ENCODE assay signal across 39 cellular contexts in the genomic region with DNA sequence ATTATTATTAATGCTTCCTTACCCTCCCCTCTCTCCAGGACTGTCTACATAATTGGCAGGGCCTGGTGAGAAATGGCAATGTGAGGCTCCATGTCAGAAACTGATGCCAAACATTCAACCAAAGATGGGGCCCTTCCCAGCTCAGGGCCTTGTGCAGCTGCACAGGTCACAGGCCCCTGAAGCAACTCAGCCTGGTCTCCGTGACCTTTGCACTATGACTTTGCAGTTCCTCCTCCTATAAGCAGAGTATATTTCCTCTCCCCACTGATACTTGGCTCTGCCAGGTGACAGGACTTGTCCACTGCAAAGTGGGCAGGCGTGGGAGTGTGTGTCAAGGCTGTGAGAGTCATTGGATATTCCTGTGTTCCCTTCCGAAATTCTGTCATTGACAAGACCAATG.
"Had no signal": no experiment of that assay in that cellular context is flagged by ENCODE, and none has a peak within 500 bp of the region (broad histone marks: within the 10 kb centered on the region; RNA-seq: fewer than 3 reads in every experiment).

No MANE protein-coding gene starts in this region.

- H3K27me3 Mint-ChIP-seq: activated CD4-positive, alpha-beta T cell treated with anti-CD3 and anti-CD28 coated beads, Interleukin-2, amount 10 ng/mL, durations not matched to agents 7 days and 5 days; activated CD8-positive, alpha-beta memory T cell treated with anti-CD3 and anti-CD28 coated beads, Interleukin-2, amount 10 ng/mL, durations not matched to agents 7 days and 5 days; activated naive CD4-positive, alpha-beta T cell treated with anti-CD3 and anti-CD28 coated beads, Interleukin-2, amount 50 U/mL, for 24 hours; brain had no signal

- H3K36me3 ChIP-seq: adrenal gland, cardiac muscle cell, WERI-Rb-1 had no signal

- FAIRE-seq: bronchial epithelial cell had no signal

- ATAC-seq: activated CD4-positive, alpha-beta T cell treated with anti-CD3 and anti-CD28 coated beads for 36 hours; activated CD4-positive, CD25-positive, alpha-beta regulatory T cell treated with anti-CD3 and anti-CD28 coated beads, Interleukin-2, amount 50 U/mL, for 24 hours; activated CD8-positive, alpha-beta memory T cell treated with anti-CD3 and anti-CD28 coated beads, Interleukin-2, amount 10 ng/mL, durations not matched to agents 7 days and 5 days; activated CD8-positive, alpha-beta T cell treated with anti-CD3 and anti-CD28 coated beads, Interleukin-2, amount 10 ng/mL, durations not matched to agents 7 days and 5 days; activated T-cell treated with anti-CD3 and anti-CD28 coated beads, Interleukin-2, amount 50 U/mL, for 4 hours; activated T-cell treated with anti-CD3 and anti-CD28 coated beads, Interleukin-2, amount 50 U/mL, for 72 hours; activated T-helper 17 cell treated with anti-CD3 and anti-CD28 coated beads, Interleukin-2, amount 50 U/mL, for 72 hours; WTC11 had no signal

- H3K27ac ChIP-seq: adrenal gland, cardiac muscle cell, WERI-Rb-1 had no signal

- H3K27me3 ChIP-seq: adrenal gland, cardiac muscle cell had no signal

- H3K4me3 ChIP-seq: adrenal gland, cardiac muscle cell had no signal

- H3K4me1 Mint-ChIP-seq: activated CD4-positive, alpha-beta memory T cell treated with anti-CD3 and anti-CD28 coated beads, Interleukin-2, amount 10 ng/mL, durations not matched to agents 7 days and 5 days; activated CD4-positive, alpha-beta T cell treated with anti-CD3 and anti-CD28 coated beads for 36 hours; activated CD4-positive, alpha-beta T cell treated with anti-CD3 and anti-CD28 coated beads, Interleukin-2, amount 10 ng/mL, durations not matched to agents 7 days and 5 days; activated CD8-positive, alpha-beta memory T cell treated with anti-CD3 and anti-CD28 coated beads, Interleukin-2, amount 10 ng/mL, durations not matched to agents 7 days and 5 days; activated naive CD4-positive, alpha-beta T cell treated with anti-CD3 and anti-CD28 coated beads, Interleukin-2, amount 10 ng/mL, durations not matched to agents 7 days and 5 days; activated naive CD4-positive, alpha-beta T cell treated with anti-CD3 and anti-CD28 coated beads, Interleukin-2, amount 50 U/mL, for 24 hours; activated naive CD8-positive, alpha-beta T cell treated with anti-CD3 and anti-CD28 coated beads, Interleukin-2, amount 10 ng/mL, durations not matched to agents 7 days and 5 days; activated T-helper 17 cell treated with anti-CD3 and anti-CD28 coated beads, Interleukin-2, amount 50 U/mL, for 72 hours; central memory CD8-positive, alpha-beta T cell; WTC11 had no signal

- H3K4me1 ChIP-seq: adrenal gland had no signal

- DNase-seq: activated CD4-positive, alpha-beta memory T cell treated with anti-CD3 and anti-CD28 coated beads, Interleukin-2, amount 10 ng/mL, durations not matched to agents 7 days and 5 days; activated CD4-positive, alpha-beta T cell treated with anti-CD3 and anti-CD28 coated beads for 1 hour; activated CD4-positive, alpha-beta T cell treated with anti-CD3 and anti-CD28 coated beads for 36 hours; activated CD4-positive, alpha-beta T cell treated with anti-CD3 and anti-CD28 coated beads for 48 hours; activated CD4-positive, alpha-beta T cell treated with anti-CD3 and anti-CD28 coated beads, Interleukin-2, amount 10 ng/mL, durations not matched to agents 7 days and 5 days; activated CD4-positive, alpha-beta T cell treated with anti-CD3 and anti-CD28 coated beads, Interleukin-2, amount 50 U/mL, for 48 hours; activated CD4-positive, CD25-positive, alpha-beta regulatory T cell; activated CD8-positive, alpha-beta memory T cell treated with anti-CD3 and anti-CD28 coated beads for 24 hours; activated CD8-positive, alpha-beta memory T cell treated with anti-CD3 and anti-CD28 coated beads, Interleukin-2, amount 10 ng/mL, durations not matched to agents 7 days and 5 days; activated CD8-positive, alpha-beta memory T cell treated with anti-CD3 and anti-CD28 coated beads, Interleukin-2, amount 50 U/mL, for 48 hours; activated CD8-positive, alpha-beta T cell treated with anti-CD3 and anti-CD28 coated beads, Interleukin-2, amount 10 ng/mL, durations not matched to agents 7 days and 5 days; activated effector memory CD4-positive, alpha-beta T cell treated with anti-CD3 and anti-CD28 coated beads, Interleukin-2, amount 50 U/mL, for 16 hours; activated naive CD4-positive, alpha-beta T cell treated with anti-CD3 and anti-CD28 coated beads, Interleukin-2, amount 10 ng/mL, durations not matched to agents 7 days and 5 days; activated naive CD4-positive, alpha-beta T cell treated with Interleukin-2 at 50 U/mL for 16 hours; activated naive CD8-positive, alpha-beta T cell treated with anti-CD3 and anti-CD28 coated beads, Interleukin-2, amount 10 ng/mL, durations not matched to agents 7 days and 5 days; activated T-cell treated with anti-CD3 and anti-CD28 coated beads, Interleukin-2, amount 50 U/mL, for 4 hours; activated T-cell treated with anti-CD3 and anti-CD28 coated beads, Interleukin-2, amount 50 U/mL, for 72 hours; adrenal gland; amniotic stem cell; aorta; caudate nucleus; cerebellar nuclear complex; SW 1271; T-helper 1 cell; T-helper 2 cell; T-helper 9 cell; WERI-Rb-1 had no signal

- H3K27ac Mint-ChIP-seq: activated CD4-positive, alpha-beta memory T cell treated with anti-CD3 and anti-CD28 coated beads, Interleukin-2, amount 10 ng/mL, durations not matched to agents 7 days and 5 days; activated CD4-positive, alpha-beta T cell treated with anti-CD3 and anti-CD28 coated beads for 36 hours; activated CD4-positive, alpha-beta T cell treated with anti-CD3 and anti-CD28 coated beads, Interleukin-2, amount 10 ng/mL, durations not matched to agents 7 days and 5 days; activated CD8-positive, alpha-beta memory T cell treated with anti-CD3 and anti-CD28 coated beads, Interleukin-2, amount 10 ng/mL, durations not matched to agents 7 days and 5 days; activated CD8-positive, alpha-beta T cell treated with anti-CD3 and anti-CD28 coated beads, Interleukin-2, amount 10 ng/mL, durations not matched to agents 7 days and 5 days; activated naive CD4-positive, alpha-beta T cell treated with anti-CD3 and anti-CD28 coated beads, Interleukin-2, amount 10 ng/mL, durations not matched to agents 7 days and 5 days; activated naive CD4-positive, alpha-beta T cell treated with anti-CD3 and anti-CD28 coated beads, Interleukin-2, amount 50 U/mL, for 24 hours; activated naive CD8-positive, alpha-beta T cell; activated T-cell treated with anti-CD3 and anti-CD28 coated beads, Interleukin-2, amount 50 U/mL, for 72 hours; activated T-helper 1 cell treated with anti-CD3 and anti-CD28 coated beads, Interleukin-12 subunit alpha, Interleukin-12 subunit beta, Interleukin-2, Interleukin-4 antibody, amounts not matched to agents 30 ng/mL and 10 ng/mL and 1 ng/mL, durations not matched to agents 14 hours and 24 hours and 36 hours; activated T-helper 17 cell treated with anti-CD3 and anti-CD28 coated beads, Interleukin-2, amount 50 U/mL, for 72 hours; T-helper 1 cell treated with Interleukin-12 subunit alpha and Interleukin-12 subunit beta and Interleukin-4 antibody, amounts not matched to agents 30 μg/mL and 1 μg/mL, for 36 hours; T-helper 2 cell treated with Interferon-gamma antibody and Interleukin-4, amounts not matched to agents 5 μg/mL and 100 μg/mL, for 36 hours; WTC11 had no signal

- H3K4me3 Mint-ChIP-seq: activated CD4-positive, alpha-beta memory T cell treated with anti-CD3 and anti-CD28 coated beads, Interleukin-2, amount 10 ng/mL, durations not matched to agents 7 days and 5 days; activated CD4-positive, alpha-beta T cell treated with anti-CD3 and anti-CD28 coated beads for 36 hours; activated CD4-positive, alpha-beta T cell treated with anti-CD3 and anti-CD28 coated beads, Interleukin-2, amount 10 ng/mL, durations not matched to agents 7 days and 5 days; activated CD8-positive, alpha-beta memory T cell treated with anti-CD3 and anti-CD28 coated beads, Interleukin-2, amount 10 ng/mL, durations not matched to agents 7 days and 5 days; activated CD8-positive, alpha-beta T cell treated with anti-CD3 and anti-CD28 coated beads, Interleukin-2, amount 10 ng/mL, durations not matched to agents 7 days and 5 days; activated naive CD4-positive, alpha-beta T cell treated with anti-CD3 and anti-CD28 coated beads, Interleukin-2, amount 10 ng/mL, durations not matched to agents 7 days and 5 days; activated naive CD4-positive, alpha-beta T cell treated with anti-CD3 and anti-CD28 coated beads, Interleukin-2, amount 50 U/mL, for 24 hours; activated naive CD8-positive, alpha-beta T cell; activated naive CD8-positive, alpha-beta T cell treated with anti-CD3 and anti-CD28 coated beads, Interleukin-2, amount 10 ng/mL, durations not matched to agents 7 days and 5 days; activated T-cell treated with anti-CD3 and anti-CD28 coated beads, Interleukin-2, amount 50 U/mL, for 4 hours; activated T-cell treated with anti-CD3 and anti-CD28 coated beads, Interleukin-2, amount 50 U/mL, for 72 hours; activated T-helper 1 cell treated with anti-CD3 and anti-CD28 coated beads, Interleukin-12 subunit alpha, Interleukin-12 subunit beta, Interleukin-2, Interleukin-4 antibody, amounts not matched to agents 30 ng/mL and 10 ng/mL and 1 ng/mL, durations not matched to agents 14 hours and 24 hours and 36 hours; activated T-helper 17 cell treated with anti-CD3 and anti-CD28 coated beads, Interleukin-2, amount 50 U/mL, for 72 hours; brain; central memory CD8-positive, alpha-beta T cell; T-helper 1 cell treated with Interleukin-12 subunit alpha and Interleukin-12 subunit beta and Interleukin-4 antibody, amounts not matched to agents 30 μg/mL and 1 μg/mL, for 36 hours; T-helper 2 cell treated with Interferon-gamma antibody and Interleukin-4, amounts not matched to agents 5 μg/mL and 100 μg/mL, for 36 hours; WTC11 had no signal

- H3K9me3 Mint-ChIP-seq: activated CD4-positive, alpha-beta memory T cell treated with anti-CD3 and anti-CD28 coated beads, Interleukin-2, amount 10 ng/mL, durations not matched to agents 7 days and 5 days; activated CD4-positive, alpha-beta T cell treated with anti-CD3 and anti-CD28 coated beads, Interleukin-2, amount 10 ng/mL, durations not matched to agents 7 days and 5 days; activated naive CD4-positive, alpha-beta T cell treated with anti-CD3 and anti-CD28 coated beads, Interleukin-2, amount 10 ng/mL, durations not matched to agents 7 days and 5 days; activated naive CD4-positive, alpha-beta T cell treated with anti-CD3 and anti-CD28 coated beads, Interleukin-2, amount 50 U/mL, for 24 hours; activated naive CD8-positive, alpha-beta T cell treated with anti-CD3 and anti-CD28 coated beads, Interleukin-2, amount 10 ng/mL, durations not matched to agents 7 days and 5 days; activated T-cell treated with anti-CD3 and anti-CD28 coated beads, Interleukin-2, amount 50 U/mL, for 4 hours; activated T-cell treated with anti-CD3 and anti-CD28 coated beads, Interleukin-2, amount 50 U/mL, for 72 hours; activated T-helper 1 cell treated with anti-CD3 and anti-CD28 coated beads, Interleukin-12 subunit alpha, Interleukin-12 subunit beta, Interleukin-2, Interleukin-4 antibody, amounts not matched to agents 30 ng/mL and 10 ng/mL and 1 ng/mL, durations not matched to agents 14 hours and 24 hours and 36 hours; activated T-helper 17 cell treated with anti-CD3 and anti-CD28 coated beads, Interleukin-2, amount 50 U/mL, for 72 hours; central memory CD8-positive, alpha-beta T cell; T-helper 1 cell treated with Interleukin-12 subunit alpha and Interleukin-12 subunit beta and Interleukin-4 antibody, amounts not matched to agents 30 μg/mL and 1 μg/mL, for 36 hours; T-helper 2 cell treated with Interferon-gamma antibody and Interleukin-4, amounts not matched to agents 5 μg/mL and 100 μg/mL, for 36 hours had no signal

- H3K9me3 ChIP-seq: adrenal gland had no signal

- H3K36me3 Mint-ChIP-seq: activated CD8-positive, alpha-beta memory T cell treated with anti-CD3 and anti-CD28 coated beads, Interleukin-2, amount 10 ng/mL, durations not matched to agents 7 days and 5 days; activated naive CD4-positive, alpha-beta T cell treated with anti-CD3 and anti-CD28 coated beads, Interleukin-2, amount 10 ng/mL, durations not matched to agents 7 days and 5 days; activated naive CD4-positive, alpha-beta T cell treated with anti-CD3 and anti-CD28 coated beads, Interleukin-2, amount 50 U/mL, for 24 hours; activated naive CD8-positive, alpha-beta T cell; activated naive CD8-positive, alpha-beta T cell treated with anti-CD3 and anti-CD28 coated beads, Interleukin-2, amount 10 ng/mL, durations not matched to agents 7 days and 5 days had no signal
